In genomic region chr9:87342743-87343142, GRCh38 we compare ENCODE assay signal across 16 cellular contexts.
DNase-seq lines count a peak whose midpoint lies in the region; ATAC-seq and TF ChIP-seq lines count a peak whose summit lies in the region.
"Had no signal": no experiment of that assay in that cellular context is flagged by ENCODE, and none has a peak within 500 bp of the region (broad histone marks: within the 10 kb centered on the region; RNA-seq: fewer than 3 reads in every experiment).

No MANE protein-coding gene starts in this region.

- peaks cover 2% of the 10 kb centered on the region for H3K4me1 ChIP-seq in left ventricle myocardium inferior

- no peak overlapping the region for H3K27ac ChIP-seq in left ventricle myocardium inferior (replicated peaks)
- H3K27ac ChIP-seq: pancreas had no signal

- TF ChIP-seq CTCF in left ventricle myocardium inferior (IDR thresholded peaks at IDR 0.05; ENCODE audit: borderline replicate concordance): no peak

- H3K9me3 ChIP-seq in left ventricle myocardium inferior (replicated peaks): no peaks in the 10 kb centered on the region
- H3K9me3 ChIP-seq: pancreas had no signal

- peaks cover 66% of the 10 kb centered on the region for H3K27me3 ChIP-seq in left ventricle myocardium inferior (ENCODE audit: low read depth)
- H3K27me3 ChIP-seq: pancreas had no signal

- no peaks in the 10 kb centered on the region for H3K36me3 ChIP-seq in left ventricle myocardium inferior
- H3K36me3 ChIP-seq: pancreas had no signal

- intact Hi-C loops in left ventricle myocardium inferior (cut with micrococcal nuclease) (no loop called here), posterior vena cava (cut with DNase I) (loop anchor here in 1 of 2 donors (10.0 kb wide), 1 partner anchor 152 kb away; the partner anchor contains the start of gene DAPK1)

- no peak overlapping the region for H3K4me3 ChIP-seq in left ventricle myocardium inferior
- H3K4me3 ChIP-seq: pancreas had no signal

- ATAC-seq in HG02623 (IDR thresholded peaks at IDR 0.05; ENCODE audit: unreplicated experiment): no peak
- ATAC-seq: activated CD4-positive, alpha-beta T cell treated with anti-CD3 and anti-CD28 coated beads for 36 hours had no signal

- peak; percentile 26 for DNase-seq in GM03348 (ENCODE audit: low spot score)
- peak; percentile 82 for DNase-seq in amniotic epithelial cell (ENCODE audit: low read depth)
- DNase-seq in left ventricle myocardium inferior: peak; percentile 38
- DNase-seq in posterior vena cava (ENCODE audit: low spot score): peak; percentile 82
- no peak for DNase-seq in activated CD4-positive, CD25-positive, alpha-beta regulatory T cell (lab: John Stamatoyannopoulos, UW)
- DNase-seq in cerebellum (ENCODE audit: low spot score): no peak
- DNase-seq in effector CD4-positive, alpha-beta T cell: no peak
- DNase-seq: activated CD4-positive, alpha-beta T cell treated with anti-CD3 and anti-CD28 coated beads for 36 hours; DMS79; H7; Karpas-422; NCI-H187; pancreas; RPMI8226; stimulated activated CD4-positive, alpha-beta T cell treated with anti-CD3 and anti-CD28 coated beads, Interleukin-15, amount 100 ng/mL, for 24 hours had no signal

Comparison
In these comparisons a context has a peak if more than half of its experiments do, and no peak if none do; other contexts are left out.
1. DNase-seq: peak in GM03348 (single experiment), amniotic epithelial cell (single experiment), left ventricle myocardium inferior (single experiment) and posterior vena cava (single experiment); none in activated CD4-positive, CD25-positive, alpha-beta regulatory T cell (0 of 4), cerebellum (single experiment) and effector CD4-positive, alpha-beta T cell (single experiment).